In the genomic region with DNA sequence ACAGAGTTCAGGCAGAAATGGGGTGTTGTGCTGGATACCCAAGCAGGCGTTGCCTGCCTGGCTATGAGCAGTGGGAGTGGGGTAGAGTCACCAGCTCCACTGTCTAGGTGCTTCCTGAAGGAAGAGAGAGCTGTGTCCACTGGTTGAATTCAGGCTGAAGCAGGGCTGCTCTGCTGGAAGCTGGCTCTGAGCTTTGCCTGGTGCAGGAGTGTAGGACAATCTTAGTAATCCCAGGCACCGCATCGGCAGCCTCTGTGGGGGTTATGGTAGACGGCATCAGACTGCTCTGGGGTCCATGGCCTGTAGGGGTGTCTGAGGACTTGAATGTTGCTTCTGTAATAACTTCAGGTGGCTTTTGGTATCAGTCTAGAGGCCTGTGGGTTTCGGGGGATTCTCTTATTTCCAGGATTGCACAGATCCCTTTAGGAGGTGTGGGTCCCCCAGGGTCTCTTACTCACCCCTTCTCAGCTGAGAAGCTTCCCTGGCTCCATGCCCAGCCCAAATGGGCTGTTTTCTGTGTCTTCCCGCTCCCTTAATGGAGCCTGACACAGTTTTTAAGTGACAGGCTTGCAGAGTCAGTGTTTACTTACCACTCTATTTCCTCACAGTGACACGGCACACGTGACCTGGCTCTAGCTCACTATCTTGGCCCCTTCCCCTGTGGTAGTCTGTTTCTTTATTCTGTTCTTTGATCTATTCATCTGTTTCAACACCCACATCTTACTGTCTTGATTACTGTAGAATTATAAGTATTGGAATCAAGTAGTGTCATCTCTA, we compare ENCODE assay signal across 23 cellular contexts.
DNase-seq lines count a peak whose midpoint lies in the region; ATAC-seq and TF ChIP-seq lines count a peak whose summit lies in the region.
"Had no signal": no experiment of that assay in that cellular context is flagged by ENCODE, and none has a peak within 500 bp of the region (broad histone marks: within the 10 kb centered on the region; RNA-seq: fewer than 3 reads in every experiment).

No MANE protein-coding gene starts in this region.

- WGBS in SK-N-SH (ENCODE audit: low lambda C conversion rate) = 16% methylated on average over 6 of the region's 8 CpGs
- WGBS in adrenal gland, 4 donors = 51 to 61% (median 57%) methylated on average over 4 to 8 of the region's 8 CpGs

- H3K9me3 ChIP-seq in SK-N-SH (no peaks in the 10 kb centered on the region), adrenal gland (replicated peaks in 1 of 3) (no peaks in the 10 kb centered on the region)
- H3K9me3 ChIP-seq: A549, BLaER1, HAP-1, heart left ventricle had no signal

- POLR2A ChIA-PET in SK-N-SH (lab: Yijun Ruan, JAX) = no interaction called here

- in situ Hi-C loops in ACHN (cut with HindIII; ENCODE audit: low pct_ligation_motif_present, low pct_unique_long_range_greater_than_20kb, low sequenced_read_pairs) = no loop called here

- H3K9ac ChIP-seq in SK-N-SH = no peak overlapping the region
- H3K9ac ChIP-seq: BLaER1 had no signal

- peak in 1 of 2 experiments; percentile 43; a peak in 1 of 4 replicates for TF ChIP-seq EP300 in SK-N-SH (IDR thresholded peaks at IDR 0.05; ENCODE audit: borderline replicate concordance in 1 of 2, low read depth in 1 of 2, low read length in 1 of 2)

- no peaks in the 10 kb centered on the region for H4K20me1 ChIP-seq in SK-N-SH (ENCODE audit: insufficient read depth)
- H4K20me1 ChIP-seq: BLaER1 had no signal

- TF ChIP-seq CTCF in SK-N-SH (IDR thresholded peaks at IDR 0.05) = no peak
- no peak for TF ChIP-seq CTCF in adrenal gland (IDR thresholded peaks at IDR 0.05)

- no peaks in the 10 kb centered on the region for H3K36me3 ChIP-seq in SK-N-SH (replicated peaks in 1 of 2; ENCODE audit: control insufficient read depth in 1 of 2, insufficient read depth in 2 of 2, low read length in 1 of 2)
- no peaks in the 10 kb centered on the region for H3K36me3 ChIP-seq in adrenal gland (replicated peaks in 1 of 2)
- H3K36me3 ChIP-seq: BLaER1, HAP-1, heart left ventricle had no signal

- H3K27me3 ChIP-seq in SK-N-SH (ENCODE audit: insufficient read depth) (no peaks in the 10 kb centered on the region), adrenal gland (no peaks in the 10 kb centered on the region)
- H3K27me3 ChIP-seq: BLaER1, dorsolateral prefrontal cortex, heart left ventricle had no signal

- H3K4me1 ChIP-seq in SK-N-SH (ENCODE audit: control insufficient read depth in 1 of 2, insufficient read depth in 2 of 2, low read depth in 1 of 2, low read length in 1 of 2) (peaks cover 0 to 18% of the 10 kb centered on the region in 2 experiments; a peak in 2 of 4 replicates), adrenal gland (replicated peaks in 1 of 2) (no peaks in the 10 kb centered on the region)
- H3K4me1 ChIP-seq: A549, BLaER1, HAP-1, heart left ventricle had no signal

- no peaks in the 10 kb centered on the region for H3K9me2 ChIP-seq in SK-N-SH

- no peak for TF ChIP-seq RAD21 in SK-N-SH (IDR thresholded peaks at IDR 0.05; ENCODE audit: low read length)

- no peak for ATAC-seq in SK-N-SH treated with all-trans-retinoic acid at 6 μM for 48 hours
- ATAC-seq: A549; activated T-helper 17 cell treated with anti-CD3 and anti-CD28 coated beads, Interleukin-2, amount 50 U/mL, for 72 hours; heart left ventricle; left ventricle myocardium superior; natural killer cell treated with Interleukin-12 subunit alpha and Interleukin-12 subunit beta and Interleukin-15 and Interleukin-18, amount 100 ng/mL, for 72 hours; Panc1; sciatic nerve had no signal

- TF ChIP-seq POLR2A in adrenal gland (IDR thresholded peaks at IDR 0.05) = no peak

- intact Hi-C loops in adrenal gland (cut with DNase I) = no loop called here

- H3F3A ChIP-seq in SK-N-SH (replicated peaks; ENCODE audit: insufficient read depth) = no peaks in the 10 kb centered on the region

- CTCF ChIA-PET in SK-N-SH (lab: Yijun Ruan, JAX) = no interaction called here

- peak; percentile 14 for DNase-seq in SK-N-SH
- peak; percentile 30 for DNase-seq in NCI-H2107 (lab: John Stamatoyannopoulos, UW)
- DNase-seq in SK-N-DZ (ENCODE audit: low spot score) = peak; percentile 10
- peak; percentile 22 for DNase-seq in retina
- DNase-seq in adrenal gland = no peak
- no peak for DNase-seq in stimulated activated CD4-positive, alpha-beta T cell treated with anti-CD3 and anti-CD28 coated beads, Interleukin-4, amount 100 ng/mL, for 1 hour
- no peak for DNase-seq in ACHN
- DNase-seq: activated CD4-positive, alpha-beta T cell treated with anti-CD3 and anti-CD28 coated beads, Interleukin-2, amount 50 U/mL, for 4 hours; activated CD8-positive, alpha-beta memory T cell treated with anti-CD3 and anti-CD28 coated beads, Interleukin-2, amount 50 U/mL, for 4 hours; Calu3; dorsolateral prefrontal cortex; heart left ventricle; left ventricle myocardium superior; MM.1S; NCI-H2171 treated with DMSO at 0.1 percent for 48 hours had no signal

- H3K27ac ChIP-seq in SK-N-SH (ENCODE audit: low read depth in 2 of 2, low read length in 1 of 2) = peak overlapping the region in 1 of 2 experiments; percentile 67; a peak in 2 of 4 replicates
- no peak overlapping the region for H3K27ac ChIP-seq in adrenal gland
- H3K27ac ChIP-seq: A549, BLaER1, dorsolateral prefrontal cortex, heart left ventricle had no signal

- no peak overlapping the region for H3K4me2 ChIP-seq in SK-N-SH
- H3K4me2 ChIP-seq: A549, BLaER1 had no signal

- H3K79me2 ChIP-seq in SK-N-SH (ENCODE audit: insufficient read depth) = no peaks in the 10 kb centered on the region

- H3K4me3 ChIP-seq in SK-N-SH (ENCODE audit: low read depth in 2 of 2, low read length in 1 of 2) (no peak overlapping the region), adrenal gland (no peak overlapping the region)
- H3K4me3 ChIP-seq: A549, BLaER1, dorsolateral prefrontal cortex, HAP-1, heart left ventricle had no signal

- no peak overlapping the region; the same call in 1 of the 2 replicates for H2AFZ ChIP-seq in SK-N-SH (ENCODE audit: low read depth)

TF ChIP-seq in SK-N-SH, 30 proteins besides CTCF, POLR2A, EP300 and RAD21 (continues in another document):
- TF ChIP-seq EZH2phosphoT487 (IDR thresholded peaks at IDR 0.05; ENCODE audit: borderline replicate concordance, low read depth) = no peak
- no peak for TF ChIP-seq CHD2 (IDR thresholded peaks at IDR 0.05; ENCODE audit: low read length, partially characterized antibody)
- TF ChIP-seq GATA2 (CRISPR knock-in tag; IDR thresholded peaks at IDR 0.05) = no peak; the same call in 1 of the 2 replicates
- TF ChIP-seq FOXJ3 (CRISPR knock-in tag; IDR thresholded peaks at IDR 0.05) = peak; percentile 32; the same call in 1 of the 2 replicates
- no peak for TF ChIP-seq SIN3A (IDR thresholded peaks at IDR 0.05; ENCODE audit: borderline replicate concordance, low read depth, low read length)
- peak; percentile 56; the same call in 1 of the 2 replicates for TF ChIP-seq MXI1 (IDR thresholded peaks at IDR 0.05; ENCODE audit: low read depth, low read length)
- peak; percentile 26; the same call in 1 of the 2 replicates for TF ChIP-seq USF1 (IDR thresholded peaks at IDR 0.05; ENCODE audit: borderline replicate concordance, low read depth)

TF ChIP-seq in SK-N-SH treated with all-trans-retinoic acid at 6 μM for 48 hours, 23 proteins besides CTCF, POLR2A, EP300 and RAD21 (continues in another document):
- TF ChIP-seq ZFP3 (CRISPR knock-in tag; IDR thresholded peaks at IDR 0.05) = no peak
- no peak for TF ChIP-seq OSR1 (CRISPR knock-in tag; IDR thresholded peaks at IDR 0.05)
- TF ChIP-seq POU6F1 (CRISPR knock-in tag; IDR thresholded peaks at IDR 0.05; ENCODE audit: borderline replicate concordance, low read depth) = no peak
- no peak for TF ChIP-seq GLIS3 (CRISPR knock-in tag; IDR thresholded peaks at IDR 0.05)
- no peak for TF ChIP-seq BACH2 (CRISPR knock-in tag; IDR thresholded peaks at IDR 0.05; ENCODE audit: borderline replicate concordance)
- no peak for TF ChIP-seq ISL1 (CRISPR knock-in tag; IDR thresholded peaks at IDR 0.05)
- no peak for TF ChIP-seq TOX (CRISPR knock-in tag; IDR thresholded peaks at IDR 0.05; ENCODE audit: borderline replicate concordance)
- TF ChIP-seq ZNF8 (CRISPR knock-in tag; IDR thresholded peaks at IDR 0.05) = no peak
- TF ChIP-seq, protein P1, sequence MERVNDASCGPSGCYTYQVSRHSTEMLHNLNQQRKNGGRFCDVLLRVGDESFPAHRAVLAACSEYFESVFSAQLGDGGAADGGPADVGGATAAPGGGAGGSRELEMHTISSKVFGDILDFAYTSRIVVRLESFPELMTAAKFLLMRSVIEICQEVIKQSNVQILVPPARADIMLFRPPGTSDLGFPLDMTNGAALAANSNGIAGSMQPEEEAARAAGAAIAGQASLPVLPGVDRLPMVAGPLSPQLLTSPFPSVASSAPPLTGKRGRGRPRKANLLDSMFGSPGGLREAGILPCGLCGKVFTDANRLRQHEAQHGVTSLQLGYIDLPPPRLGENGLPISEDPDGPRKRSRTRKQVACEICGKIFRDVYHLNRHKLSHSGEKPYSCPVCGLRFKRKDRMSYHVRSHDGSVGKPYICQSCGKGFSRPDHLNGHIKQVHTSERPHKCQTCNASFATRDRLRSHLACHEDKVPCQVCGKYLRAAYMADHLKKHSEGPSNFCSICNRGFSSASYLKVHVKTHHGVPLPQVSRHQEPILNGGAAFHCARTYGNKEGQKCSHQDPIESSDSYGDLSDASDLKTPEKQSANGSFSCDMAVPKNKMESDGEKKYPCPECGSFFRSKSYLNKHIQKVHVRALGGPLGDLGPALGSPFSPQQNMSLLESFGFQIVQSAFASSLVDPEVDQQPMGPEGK (CRISPR knock-in tag; IDR thresholded peaks at IDR 0.05; ENCODE audit: borderline replicate concordance) = no peak
- TF ChIP-seq RARB (CRISPR knock-in tag; IDR thresholded peaks at IDR 0.05) = no peak

Comparison
In these comparisons a context has a peak if more than half of its experiments do, and no peak if none do; other contexts are left out.
1. DNase-seq: peak in SK-N-SH (single experiment), NCI-H2107 (single experiment), SK-N-DZ (single experiment) and retina (single experiment); none in adrenal gland (0 of 7), stimulated activated CD4-positive, alpha-beta T cell treated with anti-CD3 and anti-CD28 coated beads, Interleukin-4, amount 100 ng/mL, for 1 hour (single experiment) and ACHN (single experiment).